9 cellular contexts compared by ENCODE assay signal in the genomic region with DNA sequence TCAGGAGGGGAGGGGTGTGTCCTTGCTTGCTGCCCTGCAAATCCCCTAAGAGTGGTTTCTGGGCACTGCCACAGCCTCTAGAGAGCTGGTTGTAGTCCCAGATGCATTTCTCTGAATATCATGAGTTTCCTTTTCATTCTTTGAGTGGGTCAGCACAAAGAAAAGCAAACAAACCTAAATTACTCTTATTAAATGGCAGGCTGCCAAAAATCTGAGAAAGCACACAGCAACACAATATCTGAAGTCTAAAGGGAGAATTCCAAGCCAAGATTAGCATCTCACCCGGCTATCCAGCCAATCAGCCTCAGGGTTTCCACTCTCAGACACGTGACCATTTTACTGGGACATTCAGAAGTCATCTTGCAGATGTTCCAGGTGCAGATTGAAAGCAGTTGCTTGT.
DNase-seq lines count a peak whose midpoint lies in the region; ATAC-seq lines count a peak whose summit lies in the region.
"Had no signal": no experiment of that assay in that cellular context is flagged by ENCODE, and none has a peak within 500 bp of the region (broad histone marks: within the 10 kb centered on the region; RNA-seq: fewer than 3 reads in every experiment).

No MANE protein-coding gene starts in this region.

- ATAC-seq in activated CD8-positive, alpha-beta memory T cell treated with anti-CD3 and anti-CD28 coated beads, Interleukin-2, amount 10 ng/mL, durations not matched to agents 7 days and 5 days: no peak
- ATAC-seq in activated CD4-positive, CD25-positive, alpha-beta regulatory T cell treated with anti-CD3 and anti-CD28 coated beads, Interleukin-2, amount 50 U/mL, for 24 hours: no peak
- no peak for ATAC-seq in GM21528 (IDR thresholded peaks at IDR 0.05; ENCODE audit: low FRiP score, unreplicated experiment)

- DNase-seq in EH (ENCODE audit: low read depth) (peak; percentile 88), NCI-H187 treated with DMSO at 0.1 percent for 48 hours (lab: John Stamatoyannopoulos, UW) (peak; percentile 94), brain pericyte (ENCODE audit: low read depth, low spot score) (peak; percentile 86), pons (ENCODE audit: low spot score) (peak; percentile 56), NOMO-1 treated with DMSO at 0.1 percent for 48 hours (lab: John Stamatoyannopoulos, UW; ENCODE audit: unreplicated experiment) (no peak)
- no peak for DNase-seq in activated CD8-positive, alpha-beta memory T cell treated with anti-CD3 and anti-CD28 coated beads, Interleukin-2, amount 10 ng/mL, durations not matched to agents 7 days and 5 days
- DNase-seq: Karpas-422 had no signal

- H3K27ac Mint-ChIP-seq in activated CD8-positive, alpha-beta memory T cell treated with anti-CD3 and anti-CD28 coated beads, Interleukin-2, amount 10 ng/mL, durations not matched to agents 7 days and 5 days: no peak overlapping the region

- H3K36me3 Mint-ChIP-seq in activated CD8-positive, alpha-beta memory T cell treated with anti-CD3 and anti-CD28 coated beads, Interleukin-2, amount 10 ng/mL, durations not matched to agents 7 days and 5 days: no peaks in the 10 kb centered on the region

- CTCF ChIA-PET in activated CD8-positive, alpha-beta memory T cell treated with anti-CD3 and anti-CD28 coated beads, Interleukin-2, amount 10 ng/mL, durations not matched to agents 7 days and 5 days (lab: Charles Lee): no interaction called here

- no peaks in the 10 kb centered on the region for H3K27me3 Mint-ChIP-seq in activated CD8-positive, alpha-beta memory T cell treated with anti-CD3 and anti-CD28 coated beads, Interleukin-2, amount 10 ng/mL, durations not matched to agents 7 days and 5 days

- no peak overlapping the region for H3K4me3 Mint-ChIP-seq in activated CD8-positive, alpha-beta memory T cell treated with anti-CD3 and anti-CD28 coated beads, Interleukin-2, amount 10 ng/mL, durations not matched to agents 7 days and 5 days

- no peaks in the 10 kb centered on the region for H3K4me1 Mint-ChIP-seq in activated CD8-positive, alpha-beta memory T cell treated with anti-CD3 and anti-CD28 coated beads, Interleukin-2, amount 10 ng/mL, durations not matched to agents 7 days and 5 days

- H3K9me3 Mint-ChIP-seq in activated CD8-positive, alpha-beta memory T cell treated with anti-CD3 and anti-CD28 coated beads, Interleukin-2, amount 10 ng/mL, durations not matched to agents 7 days and 5 days (ENCODE audit: low read depth): peaks cover 3% of the 10 kb centered on the region

Comparison
In these comparisons a context has a peak if more than half of its experiments do, and no peak if none do; other contexts are left out.
1. DNase-seq: peak in EH (single experiment), NCI-H187 treated with DMSO at 0.1 percent for 48 hours (single experiment), brain pericyte (single experiment) and pons (single experiment); none in NOMO-1 treated with DMSO at 0.1 percent for 48 hours (single experiment) and activated CD8-positive, alpha-beta memory T cell treated with anti-CD3 and anti-CD28 coated beads, Interleukin-2, amount 10 ng/mL, durations not matched to agents 7 days and 5 days (single experiment).